11 cellular contexts compared by ENCODE assay signal in genomic region chr12:124440841-124441381, GRCh38.
A peak's percentile ranks its signal among the peaks of the same experiment; 100 is the strongest.
DNase-seq lines count a peak whose midpoint lies in the region; ATAC-seq and TF ChIP-seq lines count a peak whose summit lies in the region.
"Had no signal": no experiment of that assay in that cellular context is flagged by ENCODE, and none has a peak within 500 bp of the region (broad histone marks: within the 10 kb centered on the region; RNA-seq: fewer than 3 reads in every experiment).

No MANE protein-coding gene starts in this region.

- peaks cover 23% of the 10 kb centered on the region for H3K9me1 ChIP-seq in IMR-90 (ENCODE audit: insufficient read depth, low read length)

- in situ Hi-C loops in IMR-90 (cut with MboI; ENCODE audit: low sequenced_read_pairs): no loop called here

- H2BK20ac ChIP-seq in IMR-90 (ENCODE audit: low read depth, low read length): peak overlapping the region; percentile 81

- peak overlapping the region; percentile 54 for H2AFZ ChIP-seq in IMR-90 (replicated peaks; ENCODE audit: low read length, poor library complexity)
- H2AFZ ChIP-seq in MM.1S (ENCODE audit: low read length): no peak overlapping the region

- H2BK5ac ChIP-seq in IMR-90 (ENCODE audit: low read depth, low read length, poor library complexity, severe bottlenecking): peak overlapping the region; percentile 90

- H2BK120ac ChIP-seq in IMR-90 (ENCODE audit: low read depth, low read length): peak overlapping the region; percentile 90

- ATAC-seq in IMR-90 (ENCODE audit: low read depth) (peak; percentile 8), left lobe of liver (peak; percentile 33), psoas muscle (no peak)
- ATAC-seq: stimulated activated naive CD8-positive, alpha-beta T cell treated with anti-CD3 and anti-CD28 coated beads, Interleukin-15, Interleukin-2, amounts not matched to agents 100 U/mL and 50 U/mL, for 24 hours had no signal

- H3K27ac ChIP-seq in IMR-90 (ENCODE audit: insufficient read depth, low read length) (peak overlapping the region; percentile 79), tibial artery (peak overlapping the region; percentile 31 to 56), psoas muscle (no peak overlapping the region), MM.1S (ENCODE audit: low read length) (no peak overlapping the region)

- no peaks in the 10 kb centered on the region for H3K27me3 ChIP-seq in IMR-90 (ENCODE audit: control insufficient read depth, insufficient read depth, low read length)
- no peaks in the 10 kb centered on the region for H3K27me3 ChIP-seq in tibial artery
- no peaks in the 10 kb centered on the region for H3K27me3 ChIP-seq in psoas muscle (ENCODE audit: insufficient read depth in 3 of 3, low read length in 2 of 3)
- H3K27me3 ChIP-seq in MM.1S (replicated peaks; ENCODE audit: insufficient read depth, low read length): no peaks in the 10 kb centered on the region

- H3K4me1 ChIP-seq in IMR-90 (ENCODE audit: control insufficient read depth, insufficient read depth, low read length): peaks cover 26% of the 10 kb centered on the region
- H3K4me1 ChIP-seq in tibial artery: peaks cover 0 to 26% (median 17%) of the 10 kb centered on the region in 4 donors
- H3K4me1 ChIP-seq in psoas muscle: no peaks in the 10 kb centered on the region
- H3K4me1 ChIP-seq in MM.1S (ENCODE audit: low read length): no peaks in the 10 kb centered on the region

- H3K4ac ChIP-seq in IMR-90 (ENCODE audit: low read depth, low read length): peak overlapping the region; percentile 96

- H3K9ac ChIP-seq in IMR-90 (ENCODE audit: low read depth, low read length) (peak overlapping the region; percentile 66; the same call in 1 of the 2 replicates), MM.1S (ENCODE audit: low read length) (no peak overlapping the region)

- H4K91ac ChIP-seq in IMR-90 (ENCODE audit: insufficient read depth, low read depth, low read length): peak overlapping the region; percentile 84

- H3K4me3 ChIP-seq in IMR-90 (ENCODE audit: insufficient read depth, low read depth, low read length): no peak overlapping the region
- no peak overlapping the region for H3K4me3 ChIP-seq in choroid plexus epithelial cell (ENCODE audit: low read depth, low read length)
- no peak overlapping the region for H3K4me3 ChIP-seq in tibial artery
- no peak overlapping the region for H3K4me3 ChIP-seq in lower leg skin (ENCODE audit: low read depth, poor library complexity, severe bottlenecking)
- no peak overlapping the region for H3K4me3 ChIP-seq in psoas muscle
- H3K4me3 ChIP-seq in MM.1S (ENCODE audit: low read length): no peak overlapping the region

- peaks cover 19 to 61% of the 10 kb centered on the region in 2 experiments for H3K79me1 ChIP-seq in IMR-90 (ENCODE audit: low read depth in 1 of 2, low read length in 2 of 2)

- no peaks in the 10 kb centered on the region for H3K9me2 ChIP-seq in MM.1S (replicated peaks; ENCODE audit: insufficient read depth, low read length)

- CTCF ChIA-PET in IMR-90 (lab: Yijun Ruan, JAX): no interaction called here

- peak overlapping the region; percentile 76 for H3K56ac ChIP-seq in IMR-90 (ENCODE audit: extremely low read depth, insufficient read depth, low read length)

- TF ChIP-seq RAD21 in IMR-90 (IDR thresholded peaks at IDR 0.05; ENCODE audit: low read length): no peak

- H3K23ac ChIP-seq in IMR-90 (ENCODE audit: low read depth, low read length): peak overlapping the region; percentile 73

- BruUV-seq in IMR-90 (replicated peaks; lab: Mats Ljungman, UMichigan): no TSS peak

- peak overlapping the region; percentile 8 for H4K5ac ChIP-seq in IMR-90 (ENCODE audit: low read depth, low read length)

- intact Hi-C loops in IMR-90 (cut with micrococcal nuclease): no loop called here
- intact Hi-C loops in tibial artery (cut with DNase I; ENCODE audit: low total_unique reads): no loop called here
- intact Hi-C loops in lower leg skin (cut with DNase I; ENCODE audit: low total_unique reads): no loop called here
- intact Hi-C loops in psoas muscle (cut with DNase I): no loop called here

- 80% methylated on average over 1 of the region's 13 CpGs; no CpG with 5 or more reads in 1 of the 2 experiments for WGBS in IMR-90 (ENCODE audit: extremely low coverage in 2 of 2, insufficient read length in 1 of 2), 2 experiments
- 76 to 79% methylated on average over 13 of the region's 13 CpGs for WGBS in lower leg skin, 2 donors
- WGBS in psoas muscle, 3 donors: 75 to 79% (median 79%) methylated on average over 13 of the region's 13 CpGs

- peaks cover 9% of the 10 kb centered on the region; the same call in 1 of the 2 replicates for H4K20me1 ChIP-seq in IMR-90 (ENCODE audit: insufficient read depth, low read length)
- H4K20me1 ChIP-seq in MM.1S (ENCODE audit: insufficient read depth, low read length): no peaks in the 10 kb centered on the region

- H3K9me3 ChIP-seq in IMR-90 (ENCODE audit: control insufficient read depth, insufficient read depth, low read length): no peaks in the 10 kb centered on the region
- H3K9me3 ChIP-seq in tibial artery: no peaks in the 10 kb centered on the region
- no peaks in the 10 kb centered on the region for H3K9me3 ChIP-seq in psoas muscle
- H3K9me3 ChIP-seq in MM.1S (replicated peaks; ENCODE audit: insufficient read depth, low read length): no peaks in the 10 kb centered on the region

- dilution Hi-C loops in IMR-90 (cut with HindIII; ENCODE audit: low sequenced_read_pairs, unreplicated experiment): no loop called here

- H3K4me2 ChIP-seq in IMR-90 (ENCODE audit: low read depth, low read length) (peak overlapping the region; percentile 69), MM.1S (ENCODE audit: low read depth, low read length) (no peak overlapping the region)

- peak overlapping the region; percentile 96 for H2AK5ac ChIP-seq in IMR-90 (ENCODE audit: low read depth, low read length)

- H2AK9ac ChIP-seq in IMR-90 (replicated peaks; ENCODE audit: low read depth, low read length, poor library complexity): peak overlapping the region; percentile 80

- peak overlapping the region; percentile 44 for H3K18ac ChIP-seq in IMR-90 (ENCODE audit: low read depth, low read length)

- no peak for TF ChIP-seq CTCF in IMR-90 (conservative IDR thresholded peaks at IDR 0.05; ENCODE audit: low read depth, low read length)
- TF ChIP-seq CTCF in choroid plexus epithelial cell (conservative IDR thresholded peaks at IDR 0.05; ENCODE audit: low read depth, low read length): no peak
- no peak for TF ChIP-seq CTCF in tibial artery (IDR thresholded peaks at IDR 0.05)
- no peak for TF ChIP-seq CTCF in lower leg skin (IDR thresholded peaks at IDR 0.05)
- TF ChIP-seq CTCF in psoas muscle (IDR thresholded peaks at IDR 0.05): no peak
- TF ChIP-seq CTCF in MM.1S (IDR thresholded peaks at IDR 0.05; ENCODE audit: low read length): no peak

- H3K14ac ChIP-seq in IMR-90 (replicated peaks; ENCODE audit: low read depth, low read length): peak overlapping the region; percentile 95

- H3K36me3 ChIP-seq in IMR-90 (ENCODE audit: control insufficient read depth, insufficient read depth, low read length): peaks cover 27% of the 10 kb centered on the region; the same call in 1 of the 2 replicates
- H3K36me3 ChIP-seq in tibial artery: peaks cover 0 to 67% (median 45%) of the 10 kb centered on the region in 3 donors
- H3K36me3 ChIP-seq in psoas muscle (ENCODE audit: insufficient read depth in 1 of 2, low read depth in 1 of 2): peaks cover 0 to 40% of the 10 kb centered on the region in 2 donors
- H3K36me3 ChIP-seq in MM.1S (replicated peaks; ENCODE audit: insufficient read depth, low read length): no peaks in the 10 kb centered on the region

- H3F3A ChIP-seq in MM.1S (ENCODE audit: insufficient read depth, low read length): no peaks in the 10 kb centered on the region

- POLR2A ChIA-PET in IMR-90 (lab: Charles Lee; ENCODE audit: unreplicated experiment): no interaction called here

- TF ChIP-seq POLR2A in IMR-90 (IDR thresholded peaks at IDR 0.05; ENCODE audit: low read depth, low read length): no peak
- TF ChIP-seq POLR2A in lower leg skin (IDR thresholded peaks at IDR 0.05): no peak

- H4K8ac ChIP-seq in IMR-90 (ENCODE audit: low read depth in 2 of 2, low read length in 2 of 2): peak overlapping the region; percentile 20 to 91; a peak in 3 of 4 replicates

- H3K79me2 ChIP-seq in MM.1S (ENCODE audit: low read length): peaks cover 30% of the 10 kb centered on the region

- H2BK15ac ChIP-seq in IMR-90 (ENCODE audit: low read depth, low read length): peak overlapping the region; percentile 32; the same call in 2 of the 3 replicates

- DNase-seq in IMR-90 (no peak), choroid plexus epithelial cell (ENCODE audit: low read depth) (peak; percentile 33), left lobe of liver (ENCODE audit: low spot score) (no peak), tibial artery (no peak), lower leg skin (ENCODE audit: low spot score in 2 of 2) (no peak), psoas muscle (no peak), MM.1S (no peak)
- DNase-seq: foreskin melanocyte; RPMI8226; stimulated activated CD4-positive, alpha-beta T cell treated with anti-CD3 and anti-CD28 coated beads, Interleukin-15, amount 100 ng/mL, for 24 hours; stimulated activated naive CD8-positive, alpha-beta T cell treated with anti-CD3 and anti-CD28 coated beads, Interleukin-15, Interleukin-2, amounts not matched to agents 100 U/mL and 50 U/mL, for 24 hours had no signal

TF ChIP-seq in IMR-90, 13 proteins besides CTCF, POLR2A, EP300 and RAD21:
- TF ChIP-seq BHLHE40 (IDR thresholded peaks at IDR 0.05; ENCODE audit: low read depth, low read length) (no peak), NFE2L2 (IDR thresholded peaks at IDR 0.05; ENCODE audit: low read depth, low read length) (no peak), SMC3 (IDR thresholded peaks at IDR 0.05; ENCODE audit: low read depth, low read length) (no peak), RCOR1 (IDR thresholded peaks at IDR 0.05; ENCODE audit: insufficient replicate concordance, low read length) (no peak), MXI1 (IDR thresholded peaks at IDR 0.05; ENCODE audit: borderline replicate concordance, low read depth, low read length) (no peak), RFX5 (IDR thresholded peaks at IDR 0.05; ENCODE audit: low read depth, low read length) (no peak), MAZ (IDR thresholded peaks at IDR 0.05; ENCODE audit: borderline replicate concordance, low read depth, low read length) (no peak), CHD1 (IDR thresholded peaks at IDR 0.05; ENCODE audit: low read depth, low read length) (no peak)

Comparison
In these comparisons a context has a peak if more than half of its experiments do, and no peak if none do; other contexts are left out.
1. ATAC-seq: peak in IMR-90 (single experiment) and left lobe of liver (single experiment); none in psoas muscle (0 of 4).
2. H3K27ac ChIP-seq: peak in IMR-90 (single experiment) and tibial artery (2 of 2); none in psoas muscle (single experiment) and MM.1S (single experiment).